In genomic region chr17:4945944-4946280, GRCh38 we compare ENCODE assay signal across 9 cellular contexts. TPM values are rescaled to one million over a fixed set of nuclear protein-coding genes. Genes with fewer than 3 reads are reported as not detected.
DNase-seq lines count a peak whose midpoint lies in the region; ATAC-seq and TF ChIP-seq lines count a peak whose summit lies in the region.
"Had no signal": no experiment of that assay in that cellular context is flagged by ENCODE, and none has a peak within 500 bp of the region (broad histone marks: within the 10 kb centered on the region; RNA-seq: fewer than 3 reads in every experiment).

No MANE protein-coding gene starts in this region.

- H3K27me3 Mint-ChIP-seq in WTC11 (ENCODE audit: low read depth) (no peaks in the 10 kb centered on the region), glutamatergic neuron (ENCODE audit: unreplicated experiment) (peaks cover 8% of the 10 kb centered on the region)
- H3K27me3 Mint-ChIP-seq in stimulated activated naive B cell treated with anti-CD40 and anti-IgM and Interleukin-4, amounts not matched to agents 10 μg/mL and 1 μg/mL and 100 μg/mL, for 72 hours = no peaks in the 10 kb centered on the region

- no peaks in the 10 kb centered on the region for H3K9me2 ChIP-seq in SK-N-SH

- H3K27ac Mint-ChIP-seq in WTC11 (peak overlapping the region; percentile 97), glutamatergic neuron (ENCODE audit: unreplicated experiment) (peak overlapping the region; percentile 91)
- peak overlapping the region; percentile 95 for H3K27ac Mint-ChIP-seq in stimulated activated naive B cell treated with anti-CD40 and anti-IgM and Interleukin-4, amounts not matched to agents 10 μg/mL and 1 μg/mL and 100 μg/mL, for 72 hours

- no peak for TF ChIP-seq EP300 in SK-N-SH (IDR thresholded peaks at IDR 0.05; ENCODE audit: borderline replicate concordance in 1 of 2, low read depth in 1 of 2, low read length in 1 of 2)

- no peaks in the 10 kb centered on the region for H3K9me3 ChIP-seq in SK-N-SH

- no peaks in the 10 kb centered on the region for H3K27me3 ChIP-seq in SK-N-SH (ENCODE audit: insufficient read depth)

- peaks cover 37 to 40% of the 10 kb centered on the region in 2 experiments for H3K36me3 ChIP-seq in SK-N-SH (replicated peaks in 1 of 2; ENCODE audit: control insufficient read depth in 1 of 2, insufficient read depth in 2 of 2, low read length in 1 of 2)

- peaks cover 82% of the 10 kb centered on the region for H3K79me2 ChIP-seq in SK-N-SH (ENCODE audit: insufficient read depth)

- peak overlapping the region; percentile 98 for H3K4me2 ChIP-seq in SK-N-SH

- no peak for ATAC-seq in SK-N-SH treated with all-trans-retinoic acid at 6 μM for 48 hours
- ATAC-seq in WTC11 = no peak
- no peak for ATAC-seq in stimulated activated naive B cell treated with anti-CD40 and anti-IgM and Interleukin-4, amounts not matched to agents 10 μg/mL and 1 μg/mL and 100 μg/mL, for 72 hours (replicated peaks)
- no peak for ATAC-seq in activated CD4-positive, CD25-positive, alpha-beta regulatory T cell treated with anti-CD3 and anti-CD28 coated beads, Interleukin-2, amount 50 U/mL, for 24 hours
- ATAC-seq: sciatic nerve had no signal

- no peak overlapping the region for H2AFZ ChIP-seq in SK-N-SH (ENCODE audit: low read depth)

- H3K27ac ChIP-seq in SK-N-SH (ENCODE audit: low read depth in 2 of 2, low read length in 1 of 2) = peak overlapping the region; percentile 63 to 97

- DNase-seq in SK-N-SH (no peak), WTC11 (ENCODE audit: low spot score) (no peak), glutamatergic neuron (no peak), NOMO-1 treated with dmso at 0.1 percent for 144 hours (lab: John Stamatoyannopoulos, UW; ENCODE audit: unreplicated experiment) (no peak)
- DNase-seq in stimulated activated naive B cell treated with anti-CD40 and anti-IgM and Interleukin-4, amounts not matched to agents 10 μg/mL and 1 μg/mL and 100 μg/mL, for 72 hours = no peak
- DNase-seq in activated CD4-positive, CD25-positive, alpha-beta regulatory T cell treated with anti-CD3 and anti-CD28 coated beads, Interleukin-2, amount 50 U/mL, for 72 hours = no peak

- TF ChIP-seq CTCF in SK-N-SH (IDR thresholded peaks at IDR 0.05) (no peak), WTC11 (IDR thresholded peaks at IDR 0.05) (no peak), glutamatergic neuron (IDR thresholded peaks at IDR 0.05; ENCODE audit: partially characterized antibody, unreplicated experiment) (no peak)

- H3K4me1 ChIP-seq in SK-N-SH (ENCODE audit: control insufficient read depth in 1 of 2, insufficient read depth in 2 of 2, low read depth in 1 of 2, low read length in 1 of 2) = peaks cover 23 to 37% of the 10 kb centered on the region in 2 experiments

- WGBS in SK-N-SH (ENCODE audit: low lambda C conversion rate) = 8% methylated on average over 3 of the region's 4 CpGs

- H4K20me1 ChIP-seq in SK-N-SH (ENCODE audit: insufficient read depth) = peaks cover 45% of the 10 kb centered on the region

- H3K9ac ChIP-seq in SK-N-SH = peak overlapping the region; percentile 99

- POLR2A ChIA-PET in SK-N-SH (lab: Yijun Ruan, JAX) (interaction anchor here (0.6 to 4.3 kb wide), 3 partner anchors 17 to 24 kb away, joined by 3 to 32 read pairs (median 3); partner anchors contain the start of gene SPAG7), WTC11 (lab: Charles Lee) (interaction anchor here (0.6 to 3.5 kb wide), 4 partner anchors 23 to 151 kb away, joined by 3 to 45 read pairs (median 4); partner anchors contain the start of gene SPAG7)

- peaks cover 43% of the 10 kb centered on the region for H3K36me3 Mint-ChIP-seq in WTC11
- peaks cover 5% of the 10 kb centered on the region for H3K36me3 Mint-ChIP-seq in glutamatergic neuron (ENCODE audit: unreplicated experiment)
- H3K36me3 Mint-ChIP-seq in stimulated activated naive B cell treated with anti-CD40 and anti-IgM and Interleukin-4, amounts not matched to agents 10 μg/mL and 1 μg/mL and 100 μg/mL, for 72 hours = peaks cover 52 to 68% of the 10 kb centered on the region in 2 donors

- TF ChIP-seq RAD21 in SK-N-SH (IDR thresholded peaks at IDR 0.05; ENCODE audit: low read length) = no peak

- H3K4me1 Mint-ChIP-seq in WTC11 (peaks cover 36% of the 10 kb centered on the region), glutamatergic neuron (ENCODE audit: low read depth, unreplicated experiment) (peaks cover 23% of the 10 kb centered on the region)
- peaks cover 52 to 70% of the 10 kb centered on the region in 2 donors for H3K4me1 Mint-ChIP-seq in stimulated activated naive B cell treated with anti-CD40 and anti-IgM and Interleukin-4, amounts not matched to agents 10 μg/mL and 1 μg/mL and 100 μg/mL, for 72 hours

- H3K4me3 Mint-ChIP-seq in WTC11 (peak overlapping the region; percentile 91), glutamatergic neuron (ENCODE audit: unreplicated experiment) (peak overlapping the region; percentile 95)
- peak overlapping the region; percentile 86 to 91 for H3K4me3 Mint-ChIP-seq in stimulated activated naive B cell treated with anti-CD40 and anti-IgM and Interleukin-4, amounts not matched to agents 10 μg/mL and 1 μg/mL and 100 μg/mL, for 72 hours

- peaks cover 75% of the 10 kb centered on the region for H3F3A ChIP-seq in SK-N-SH (replicated peaks; ENCODE audit: insufficient read depth)

- H3K4me3 ChIP-seq in SK-N-SH (ENCODE audit: low read depth in 2 of 2, low read length in 1 of 2) = peak overlapping the region; percentile 79 to 99

- CTCF ChIA-PET in SK-N-SH (lab: Yijun Ruan, JAX) = interaction anchor here (0.5 to 1.5 kb wide), 3 partner anchors 12 to 29 kb away, joined by 3 to 4 read pairs (median 3); partner anchors contain the start of gene SPAG7
- CTCF ChIA-PET in WTC11 (lab: Charles Lee) = interaction anchor here (1.5 kb wide), 1 partner anchor 37 kb away, joined by 4 read pairs; no protein-coding TSS in a partner anchor

- H3K9me3 Mint-ChIP-seq in WTC11 (no peaks in the 10 kb centered on the region), glutamatergic neuron (ENCODE audit: unreplicated experiment) (peaks cover 4% of the 10 kb centered on the region)
- no peaks in the 10 kb centered on the region for H3K9me3 Mint-ChIP-seq in stimulated activated naive B cell treated with anti-CD40 and anti-IgM and Interleukin-4, amounts not matched to agents 10 μg/mL and 1 μg/mL and 100 μg/mL, for 72 hours

TF ChIP-seq in SK-N-SH, 30 proteins besides CTCF, POLR2A, EP300 and RAD21 (continues in another document):
- TF ChIP-seq EZH2phosphoT487 (IDR thresholded peaks at IDR 0.05; ENCODE audit: borderline replicate concordance, low read depth) (no peak), GATA2 (CRISPR knock-in tag; IDR thresholded peaks at IDR 0.05) (no peak)

TF ChIP-seq in SK-N-SH treated with all-trans-retinoic acid at 6 μM for 48 hours, 23 proteins besides CTCF, POLR2A, EP300 and RAD21 (continues in another document):
- TF ChIP-seq OSR1 (CRISPR knock-in tag; IDR thresholded peaks at IDR 0.05) = no peak
- no peak for TF ChIP-seq ESRRG (CRISPR knock-in tag; IDR thresholded peaks at IDR 0.05)
- TF ChIP-seq CSDC2 (CRISPR knock-in tag; IDR thresholded peaks at IDR 0.05) = no peak
- TF ChIP-seq BACH2 (CRISPR knock-in tag; IDR thresholded peaks at IDR 0.05; ENCODE audit: borderline replicate concordance) = no peak
- no peak for TF ChIP-seq ZNF70 (CRISPR knock-in tag; IDR thresholded peaks at IDR 0.05)
- TF ChIP-seq TOX (CRISPR knock-in tag; IDR thresholded peaks at IDR 0.05; ENCODE audit: borderline replicate concordance) = no peak

TF ChIP-seq in WTC11, 78 proteins besides CTCF, POLR2A, EP300 and RAD21 (continues in another document):
- TF ChIP-seq HMGA2 (CRISPR knock-in tag; IDR thresholded peaks at IDR 0.05) (no peak), ZNF219 (CRISPR knock-in tag; IDR thresholded peaks at IDR 0.05; ENCODE audit: borderline replicate concordance) (no peak), ZNF121 (CRISPR knock-in tag; IDR thresholded peaks at IDR 0.05) (no peak), CREM (CRISPR knock-in tag; IDR thresholded peaks at IDR 0.05) (no peak)
- TF ChIP-seq, protein P1, sequence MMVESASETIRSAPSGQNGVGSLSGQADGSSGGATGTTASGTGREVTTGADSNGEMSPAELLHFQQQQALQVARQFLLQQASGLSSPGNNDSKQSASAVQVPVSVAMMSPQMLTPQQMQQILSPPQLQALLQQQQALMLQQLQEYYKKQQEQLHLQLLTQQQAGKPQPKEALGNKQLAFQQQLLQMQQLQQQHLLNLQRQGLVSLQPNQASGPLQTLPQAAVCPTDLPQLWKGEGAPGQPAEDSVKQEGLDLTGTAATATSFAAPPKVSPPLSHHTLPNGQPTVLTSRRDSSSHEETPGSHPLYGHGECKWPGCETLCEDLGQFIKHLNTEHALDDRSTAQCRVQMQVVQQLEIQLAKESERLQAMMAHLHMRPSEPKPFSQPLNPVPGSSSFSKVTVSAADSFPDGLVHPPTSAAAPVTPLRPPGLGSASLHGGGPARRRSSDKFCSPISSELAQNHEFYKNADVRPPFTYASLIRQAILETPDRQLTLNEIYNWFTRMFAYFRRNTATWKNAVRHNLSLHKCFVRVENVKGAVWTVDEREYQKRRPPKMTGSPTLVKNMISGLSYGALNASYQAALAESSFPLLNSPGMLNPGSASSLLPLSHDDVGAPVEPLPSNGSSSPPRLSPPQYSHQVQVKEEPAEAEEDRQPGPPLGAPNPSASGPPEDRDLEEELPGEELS (CRISPR knock-in tag; IDR thresholded peaks at IDR 0.05) = no peak

RNA-seq across cellular contexts. Expression of gene PFN1, which starts 2.4 kb away (rescaled TPM):
- polyA plus RNA-seq in SK-N-SH (2012; rRNA removed) = 1,627 and 2,484 TPM in 2 replicates
- polyA plus RNA-seq in SK-N-SH (2012; cell fraction: cytosol; rRNA removed) = 1,556 and 1,614 TPM in 2 replicates
- polyA plus RNA-seq in SK-N-SH (2012; cell fraction: nucleus; rRNA removed) = 620 and 931 TPM in 2 replicates
- total RNA-seq in WTC11 (2021) = 1,289 to 1,315 TPM (median 1,307 TPM) in 3 replicates
- 356 TPM for total RNA-seq in glutamatergic neuron (ENCODE audit: unreplicated experiment)

RNA-seq across cellular contexts. Expression of gene ENO3, which starts 5.0 kb away (rescaled TPM):
- polyA plus RNA-seq in SK-N-SH (2012; rRNA removed) = 29.2 and 32.5 TPM in 2 replicates
- polyA plus RNA-seq in SK-N-SH (2012; cell fraction: cytosol; rRNA removed) = 9.0 and 10.7 TPM in 2 replicates
- 214 and 261 TPM in 2 replicates for polyA plus RNA-seq in SK-N-SH (2012; cell fraction: nucleus; rRNA removed)
- total RNA-seq in WTC11 (2021) = 30.9 to 40.3 TPM (median 37.7 TPM) in 3 replicates
- total RNA-seq in glutamatergic neuron (ENCODE audit: unreplicated experiment) = 62.1 TPM

RNA-seq across cellular contexts. Expression of gene RNF167, which starts 5.8 kb away (rescaled TPM):
- 96.5 and 115 TPM in 2 replicates for polyA plus RNA-seq in SK-N-SH (2012; rRNA removed)
- 60.0 and 80.4 TPM in 2 replicates for polyA plus RNA-seq in SK-N-SH (2012; cell fraction: cytosol; rRNA removed)
- 108 and 121 TPM in 2 replicates for polyA plus RNA-seq in SK-N-SH (2012; cell fraction: nucleus; rRNA removed)
- total RNA-seq in WTC11 (2021) (121 to 143 TPM (median 122 TPM) in 3 replicates), glutamatergic neuron (ENCODE audit: unreplicated experiment) (96.1 TPM)

RNA-seq across cellular contexts. Expression of gene SLC25A11, which starts 6.1 kb away (rescaled TPM):
- 58.5 and 82.8 TPM in 2 replicates for polyA plus RNA-seq in SK-N-SH (2012; rRNA removed)
- 32.7 and 50.3 TPM in 2 replicates for polyA plus RNA-seq in SK-N-SH (2012; cell fraction: cytosol; rRNA removed)
- polyA plus RNA-seq in SK-N-SH (2012; cell fraction: nucleus; rRNA removed) = 45.5 and 51.0 TPM in 2 replicates
- total RNA-seq in WTC11 (2021) (73.7 to 83.3 TPM (median 76.8 TPM) in 3 replicates), glutamatergic neuron (ENCODE audit: unreplicated experiment) (72.2 TPM)

RNA-seq across cellular contexts. Expression of gene GP1BA, which starts 13.8 kb away (rescaled TPM):
- polyA plus RNA-seq in SK-N-SH (2012; rRNA removed) = not detected in 2 replicates
- not detected in 2 replicates for polyA plus RNA-seq in SK-N-SH (2012; cell fraction: cytosol; rRNA removed)
- polyA plus RNA-seq in SK-N-SH (2012; cell fraction: nucleus; rRNA removed) = not detected in 2 replicates
- total RNA-seq in WTC11 (2021) (not detected in 3 replicates), glutamatergic neuron (ENCODE audit: unreplicated experiment) (0.47 TPM)
- total RNA-seq: sciatic nerve had no signal
